24 cellular contexts compared by ENCODE assay signal in genomic region chr13:22009937-22010336, GRCh38.
"Had no signal": no experiment of that assay in that cellular context is flagged by ENCODE, and none has a peak within 500 bp of the region (broad histone marks: within the 10 kb centered on the region; RNA-seq: fewer than 3 reads in every experiment).

No MANE protein-coding gene starts in this region.

- FAIRE-seq: pancreas, small intestine, urothelium cell line had no signal

- H3K36me3 Mint-ChIP-seq: mesothelial cell of epicardium; naive B cell; natural killer cell; stimulated activated effector memory CD8-positive, alpha-beta T cell treated with anti-CD3 and anti-CD28 coated beads, Interleukin-12 subunit alpha, Interleukin-12 subunit beta, amount 100 ng/mL, for 72 hours had no signal

- H3K4me1 ChIP-seq: left ventricle myocardium inferior, pancreas, prostate gland, sigmoid colon, spleen, tibial artery, upper lobe of right lung had no signal

- H3K36me3 ChIP-seq: left ventricle myocardium inferior, pancreas, prostate gland, sigmoid colon, spleen, suprapubic skin, thoracic aorta, tibial artery, upper lobe of right lung had no signal

- H3K27ac ChIP-seq: left ventricle myocardium inferior, pancreas, prostate gland, sigmoid colon, suprapubic skin, thoracic aorta, tibial artery, upper lobe of right lung had no signal

- H3K27me3 Mint-ChIP-seq: stimulated activated naive CD8-positive, alpha-beta T cell treated with anti-CD3 and anti-CD28 coated beads, Interleukin-15, Interleukin-2, amounts not matched to agents 100 ng/mL and 50 ng/mL, for 24 hours had no signal

- ATAC-seq: stimulated activated effector memory CD8-positive, alpha-beta T cell treated with anti-CD3 and anti-CD28 coated beads, Interleukin-12 subunit alpha, Interleukin-12 subunit beta, amount 100 ng/mL, for 72 hours had no signal

- H3K27me3 ChIP-seq: pancreas, sigmoid colon, spleen, suprapubic skin, tibial artery, upper lobe of right lung had no signal

- H3K4me3 Mint-ChIP-seq: mesothelial cell of epicardium; naive B cell; natural killer cell; stimulated activated effector memory CD8-positive, alpha-beta T cell treated with anti-CD3 and anti-CD28 coated beads, Interleukin-12 subunit alpha, Interleukin-12 subunit beta, amount 100 ng/mL, for 72 hours; stimulated activated naive CD8-positive, alpha-beta T cell treated with anti-CD3 and anti-CD28 coated beads, Interleukin-15, Interleukin-2, amounts not matched to agents 100 ng/mL and 50 ng/mL, for 24 hours had no signal

- DNase-seq: islet precursor cell; left ventricle myocardium inferior; mesendoderm; naive B cell; natural killer cell; nucleus accumbens; pancreas; posterior cingulate gyrus; retina; sigmoid colon; small intestine; spleen; stimulated activated CD4-positive, alpha-beta T cell treated with anti-CD3 and anti-CD28 coated beads, Interleukin-4, amount 100 ng/mL, for 24 hours; stimulated activated naive CD4-positive, alpha-beta T cell; tibial artery; upper lobe of right lung had no signal

- H3K9me3 ChIP-seq: pancreas, prostate gland, sigmoid colon, suprapubic skin, thoracic aorta, tibial artery, upper lobe of right lung had no signal

- H3K27ac Mint-ChIP-seq: mesothelial cell of epicardium; naive B cell; natural killer cell; stimulated activated effector memory CD8-positive, alpha-beta T cell treated with anti-CD3 and anti-CD28 coated beads, Interleukin-12 subunit alpha, Interleukin-12 subunit beta, amount 100 ng/mL, for 72 hours; stimulated activated naive CD8-positive, alpha-beta T cell treated with anti-CD3 and anti-CD28 coated beads, Interleukin-15, Interleukin-2, amounts not matched to agents 100 ng/mL and 50 ng/mL, for 24 hours had no signal

- H3K4me3 ChIP-seq: left ventricle myocardium inferior, lung, pancreas, prostate gland, sigmoid colon, spleen, suprapubic skin, thoracic aorta, tibial artery, upper lobe of right lung had no signal

- H3K4me1 Mint-ChIP-seq: naive B cell; stimulated activated effector memory CD8-positive, alpha-beta T cell treated with anti-CD3 and anti-CD28 coated beads, Interleukin-12 subunit alpha, Interleukin-12 subunit beta, amount 100 ng/mL, for 72 hours had no signal
